8 cellular contexts compared by ENCODE assay signal in genomic region chr2:121754851-121755236, GRCh38. TPM values are rescaled to one million over a fixed set of nuclear protein-coding genes. Genes with fewer than 3 reads are reported as not detected.
DNase-seq lines count a peak whose midpoint lies in the region; ATAC-seq, FAIRE-seq and TF ChIP-seq lines count a peak whose summit lies in the region.

No MANE protein-coding gene starts in this region.

- no peaks in the 10 kb centered on the region for H3K27me3 Mint-ChIP-seq in activated CD8-positive, alpha-beta T cell treated with anti-CD3 and anti-CD28 coated beads, Interleukin-2, amount 10 ng/mL, durations not matched to agents 7 days and 5 days (ENCODE audit: low read depth)

- H3K27me3 ChIP-seq in right atrium auricular region (no peaks in the 10 kb centered on the region), keratinocyte (ENCODE audit: control insufficient read depth, extremely low read depth, insufficient read depth, low read length) (no peaks in the 10 kb centered on the region), tibial artery (no peaks in the 10 kb centered on the region)

- peak overlapping the region; percentile 90 to 96 for H3K4me3 ChIP-seq in right atrium auricular region
- peak overlapping the region; percentile 66 to 74 (median 67) for H3K4me3 ChIP-seq in keratinocyte (ENCODE audit: control insufficient read depth in 2 of 3, extremely low read depth in 1 of 3, insufficient read depth in 2 of 3, low read depth in 1 of 3, low read length in 3 of 3)
- peak overlapping the region; percentile 79 to 89 for H3K4me3 ChIP-seq in tibial artery

- peak overlapping the region; percentile 81 for H3K27ac Mint-ChIP-seq in activated CD8-positive, alpha-beta T cell treated with anti-CD3 and anti-CD28 coated beads, Interleukin-2, amount 10 ng/mL, durations not matched to agents 7 days and 5 days

- H3K9me3 ChIP-seq in right atrium auricular region (no peaks in the 10 kb centered on the region), keratinocyte (ENCODE audit: control insufficient read depth, low read depth, low read length) (no peaks in the 10 kb centered on the region), tibial artery (no peaks in the 10 kb centered on the region)

- ATAC-seq in Right ventricle myocardium inferior, result no peak
- peak; percentile 0 for ATAC-seq in activated CD8-positive, alpha-beta T cell treated with anti-CD3 and anti-CD28 coated beads, Interleukin-2, amount 10 ng/mL, durations not matched to agents 7 days and 5 days

- H3K4me3 Mint-ChIP-seq in activated CD8-positive, alpha-beta T cell treated with anti-CD3 and anti-CD28 coated beads, Interleukin-2, amount 10 ng/mL, durations not matched to agents 7 days and 5 days, result peak overlapping the region; percentile 99

- peak overlapping the region; percentile 96 for H3K9ac ChIP-seq in keratinocyte (ENCODE audit: control insufficient read depth, extremely low read depth, insufficient read depth, low read length)

- CTCF ChIA-PET in activated CD8-positive, alpha-beta T cell treated with anti-CD3 and anti-CD28 coated beads, Interleukin-2, amount 10 ng/mL, durations not matched to agents 7 days and 5 days (lab: Charles Lee), result interaction anchor here (1.1 to 1.8 kb wide), 2 partner anchors 19 to 352 kb away, joined by 4 to 5 read pairs; no protein-coding TSS in a partner anchor

- H3K9me3 Mint-ChIP-seq in activated CD8-positive, alpha-beta T cell treated with anti-CD3 and anti-CD28 coated beads, Interleukin-2, amount 10 ng/mL, durations not matched to agents 7 days and 5 days (ENCODE audit: insufficient read depth), result no peaks in the 10 kb centered on the region

- H2AFZ ChIP-seq in keratinocyte (ENCODE audit: control insufficient read depth, low read length), result peak overlapping the region; percentile 62

- peaks cover 26% of the 10 kb centered on the region for H3K4me1 Mint-ChIP-seq in activated CD8-positive, alpha-beta T cell treated with anti-CD3 and anti-CD28 coated beads, Interleukin-2, amount 10 ng/mL, durations not matched to agents 7 days and 5 days (ENCODE audit: low read depth)

- H3K36me3 ChIP-seq in right atrium auricular region, result peaks cover 10% of the 10 kb centered on the region
- H3K36me3 ChIP-seq in keratinocyte (ENCODE audit: control insufficient read depth in 2 of 2, extremely low read depth in 1 of 2, insufficient read depth in 2 of 2, low read length in 2 of 2), result peaks cover 3% of the 10 kb centered on the region in 2 experiments
- peaks cover 2 to 12% (median 4%) of the 10 kb centered on the region in 3 donors for H3K36me3 ChIP-seq in tibial artery

- no peak for FAIRE-seq in keratinocyte (lab: Jason Lieb, UNC)

- dilution Hi-C loops in keratinocyte (cut with MboI; ENCODE audit: extremely low pct_ligation_motif_present, low sequenced_read_pairs), result no loop called here

- peaks cover 30% of the 10 kb centered on the region for H3K79me2 ChIP-seq in keratinocyte (ENCODE audit: control insufficient read depth, insufficient read depth, low read length)

- H3K36me3 Mint-ChIP-seq in activated CD8-positive, alpha-beta T cell treated with anti-CD3 and anti-CD28 coated beads, Interleukin-2, amount 10 ng/mL, durations not matched to agents 7 days and 5 days (ENCODE audit: low read depth), result peaks cover 17% of the 10 kb centered on the region

- POLR2A ChIA-PET in activated CD8-positive, alpha-beta T cell treated with anti-CD3 and anti-CD28 coated beads, Interleukin-2, amount 10 ng/mL, durations not matched to agents 7 days and 5 days (lab: Charles Lee), result interaction anchor here (0.7 to 3.4 kb wide), 2 partner anchors 18 to 113 kb away, joined by 3 to 26 read pairs; partner anchors contain the start of gene NIFK

- DNase-seq in right atrium auricular region (ENCODE audit: low spot score) (no peak), Right ventricle myocardium inferior (ENCODE audit: missing footprints) (no peak), keratinocyte (ENCODE audit: low read depth, low spot score) (no peak), tibial artery (no peak), NCI-H446 treated with DMSO at 0.1 percent for 48 hours (lab: John Stamatoyannopoulos, UW) (no peak)
- no peak for DNase-seq in activated CD8-positive, alpha-beta T cell treated with anti-CD3 and anti-CD28 coated beads, Interleukin-2, amount 10 ng/mL, durations not matched to agents 7 days and 5 days
- no peak for DNase-seq in stimulated activated CD4-positive, alpha-beta T cell treated with anti-CD3 and anti-CD28 coated beads, Interleukin-4, amount 100 ng/mL, for 4 hours
- no peak for DNase-seq in stimulated activated CD4-positive, alpha-beta T cell treated with anti-CD3 and anti-CD28 coated beads, Interleukin-4, amount 100 ng/mL, for 1 hour

- intact Hi-C loops in Right ventricle myocardium inferior (cut with DNase I), result loop anchor here (1.0 kb wide), 1 partner anchor 19 kb away; the partner anchor contains the start of gene NIFK
- intact Hi-C loops in tibial artery (cut with DNase I; ENCODE audit: low total_unique reads), result loop anchor here (1.0 kb wide), 1 partner anchor 19 kb away; the partner anchor contains the start of gene NIFK

- TF ChIP-seq CTCF in right atrium auricular region (IDR thresholded peaks at IDR 0.05) (no peak), keratinocyte (optimal IDR thresholded peaks at IDR 0.05 in 1 of 3, IDR thresholded peaks at IDR 0.05 in 1 of 3, conservative IDR thresholded peaks at IDR 0.05 in 1 of 3; ENCODE audit: extremely low read depth in 1 of 3, insufficient read depth in 2 of 3, low read length in 3 of 3) (no peak), tibial artery (IDR thresholded peaks at IDR 0.05) (no peak)

- H3K4me2 ChIP-seq in keratinocyte (ENCODE audit: control insufficient read depth, extremely low read depth, insufficient read depth, low read depth, low read length), result peak overlapping the region; percentile 69

- no peaks in the 10 kb centered on the region for H4K20me1 ChIP-seq in keratinocyte (ENCODE audit: control insufficient read depth, extremely low read depth, insufficient read depth, low read length)

- no peaks in the 10 kb centered on the region for H3K9me1 ChIP-seq in keratinocyte (ENCODE audit: control insufficient read depth, extremely low read depth, insufficient read depth, low read length)

- H3K4me1 ChIP-seq in right atrium auricular region (peaks cover 0 to 26% of the 10 kb centered on the region in 2 donors), keratinocyte (ENCODE audit: control insufficient read depth, extremely low read depth, insufficient read depth, low read length) (peaks cover 6% of the 10 kb centered on the region), tibial artery (peaks cover 0 to 26% (median 10%) of the 10 kb centered on the region in 4 donors)

- H3K27ac ChIP-seq in right atrium auricular region (peak overlapping the region; percentile 38 to 48), keratinocyte (ENCODE audit: control insufficient read depth, insufficient read depth, low read length) (peak overlapping the region; percentile 47), tibial artery (peak overlapping the region; percentile 70 to 82)

RNA-seq across cellular contexts. Expression of gene TSN, which starts 0.6 kb away (rescaled TPM):
- 10 to 100 TPM; 22.4 to 30.9 TPM for total RNA-seq in right atrium auricular region
- 32.1 TPM for total RNA-seq in Right ventricle myocardium inferior
- total RNA-seq in activated CD8-positive, alpha-beta T cell treated with anti-CD3 and anti-CD28 coated beads, Interleukin-2, amount 10 ng/mL, durations not matched to agents 7 days and 5 days, result 10 to 100 TPM; 55.4 to 57.9 TPM
- polyA plus RNA-seq in keratinocyte, result 45.0 to 78.4 TPM (median 53.2 TPM) in 3 replicates
- 23.3 TPM for polyA plus RNA-seq in keratinocyte (2011; ENCODE audit: low read depth)
- 44.4 and 63.6 TPM in 2 replicates for polyA plus RNA-seq in keratinocyte (2011; cell fraction: cytosol; rRNA removed)
- polyA plus RNA-seq in keratinocyte (2011; cell fraction: nucleus; rRNA removed), result 40.4 and 47.5 TPM in 2 replicates
- 34.4 and 40.6 TPM in 2 replicates for polyA plus RNA-seq in keratinocyte (2012; ENCODE audit: low replicate concordance)
- polyA minus RNA-seq in keratinocyte, result 36.6 to 52.0 TPM (median 51.4 TPM) in 3 replicates
- 35.3 TPM for polyA minus RNA-seq in keratinocyte (2011; cell fraction: cytosol; rRNA and poly(A)+ RNA removed)
- polyA minus RNA-seq in keratinocyte (2011; cell fraction: nucleus; rRNA and poly(A)+ RNA removed), result 19.1 and 28.1 TPM in 2 replicates

RNA-seq across cellular contexts. Expression of gene NIFK, which starts 18.2 kb away (rescaled TPM):
- total RNA-seq in right atrium auricular region, result 10 to 100 TPM; 13.3 to 14.9 TPM
- 18.3 TPM for total RNA-seq in Right ventricle myocardium inferior
- 10 to 100 TPM; 79.8 to 80.1 TPM for total RNA-seq in activated CD8-positive, alpha-beta T cell treated with anti-CD3 and anti-CD28 coated beads, Interleukin-2, amount 10 ng/mL, durations not matched to agents 7 days and 5 days
- 34.8 to 60.4 TPM (median 39.4 TPM) in 3 replicates for polyA plus RNA-seq in keratinocyte
- polyA plus RNA-seq in keratinocyte (2011; ENCODE audit: low read depth), result 170 TPM
- polyA plus RNA-seq in keratinocyte (2011; cell fraction: cytosol; rRNA removed), result 38.8 and 56.4 TPM in 2 replicates
- 30.4 and 46.2 TPM in 2 replicates for polyA plus RNA-seq in keratinocyte (2011; cell fraction: nucleus; rRNA removed)
- 69.5 and 73.0 TPM in 2 replicates for polyA plus RNA-seq in keratinocyte (2012; ENCODE audit: low replicate concordance)
- polyA minus RNA-seq in keratinocyte, result 2.9 to 21.7 TPM (median 15.1 TPM) in 3 replicates
- 19.6 TPM for polyA minus RNA-seq in keratinocyte (2011; cell fraction: cytosol; rRNA and poly(A)+ RNA removed)
- polyA minus RNA-seq in keratinocyte (2011; cell fraction: nucleus; rRNA and poly(A)+ RNA removed), result 9.9 and 15.2 TPM in 2 replicates
